In the genomic region with DNA sequence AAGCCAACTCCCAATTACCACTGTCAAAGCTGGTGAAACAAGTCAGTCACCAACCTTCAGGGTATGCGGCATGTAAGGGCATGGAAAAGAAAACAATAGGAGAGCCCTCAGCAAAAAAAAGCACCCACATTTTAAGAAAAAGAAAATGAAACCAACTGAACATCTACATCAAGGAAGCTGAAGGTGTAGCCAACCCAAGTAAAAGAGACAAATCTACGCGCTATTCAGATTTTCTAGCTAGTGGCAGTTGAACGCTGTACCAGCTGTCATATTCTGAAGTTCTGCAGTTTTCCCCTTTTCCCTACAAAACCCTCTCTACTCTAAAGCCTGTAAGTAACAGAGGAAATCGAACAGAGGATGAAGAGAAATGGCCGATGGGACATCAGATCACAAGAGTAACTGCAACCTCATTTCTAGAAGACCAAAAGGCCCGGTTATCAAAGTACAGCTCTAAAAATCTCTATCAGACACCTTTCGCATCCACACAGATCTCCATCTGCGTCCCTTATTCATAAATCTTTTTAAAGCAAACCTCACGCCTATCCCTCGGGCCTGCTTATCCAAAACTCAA, we compare ENCODE assay signal across 1 cellular context.
TF ChIP-seq lines count a peak whose summit lies in the region.

No MANE protein-coding gene starts in this region.

TF ChIP-seq in H1, 55 proteins besides CTCF, POLR2A, EP300 and RAD21:
- TF ChIP-seq POU5F1 (IDR thresholded peaks at IDR 0.05; ENCODE audit: low read depth, low read length), result no peak
- TF ChIP-seq RFX5 (IDR thresholded peaks at IDR 0.05; ENCODE audit: borderline replicate concordance, low read depth, low read length), result no peak
- no peak for TF ChIP-seq SIN3A (conservative IDR thresholded peaks at IDR 0.05 in 1 of 2, IDR thresholded peaks at IDR 0.05 in 1 of 2; ENCODE audit: low read depth in 1 of 2, low read length in 2 of 2)
- TF ChIP-seq YY1 (IDR thresholded peaks at IDR 0.05; ENCODE audit: low read depth, low read length), result no peak
- TF ChIP-seq EGR1 (IDR thresholded peaks at IDR 0.05; ENCODE audit: borderline replicate concordance, low read depth, low read length), result no peak
- TF ChIP-seq SP4 (IDR thresholded peaks at IDR 0.05; ENCODE audit: low read length), result no peak
- no peak for TF ChIP-seq CHD1 (IDR thresholded peaks at IDR 0.05; ENCODE audit: low read depth, low read length)
- no peak for TF ChIP-seq JUN (IDR thresholded peaks at IDR 0.05; ENCODE audit: low read depth, low read length)
- TF ChIP-seq HDAC6 (IDR thresholded peaks at IDR 0.05; ENCODE audit: low read depth, low read length), result no peak
- TF ChIP-seq SRF (IDR thresholded peaks at IDR 0.05; ENCODE audit: low read depth, low read length), result no peak
